16 cellular contexts compared by ENCODE assay signal in the genomic region with DNA sequence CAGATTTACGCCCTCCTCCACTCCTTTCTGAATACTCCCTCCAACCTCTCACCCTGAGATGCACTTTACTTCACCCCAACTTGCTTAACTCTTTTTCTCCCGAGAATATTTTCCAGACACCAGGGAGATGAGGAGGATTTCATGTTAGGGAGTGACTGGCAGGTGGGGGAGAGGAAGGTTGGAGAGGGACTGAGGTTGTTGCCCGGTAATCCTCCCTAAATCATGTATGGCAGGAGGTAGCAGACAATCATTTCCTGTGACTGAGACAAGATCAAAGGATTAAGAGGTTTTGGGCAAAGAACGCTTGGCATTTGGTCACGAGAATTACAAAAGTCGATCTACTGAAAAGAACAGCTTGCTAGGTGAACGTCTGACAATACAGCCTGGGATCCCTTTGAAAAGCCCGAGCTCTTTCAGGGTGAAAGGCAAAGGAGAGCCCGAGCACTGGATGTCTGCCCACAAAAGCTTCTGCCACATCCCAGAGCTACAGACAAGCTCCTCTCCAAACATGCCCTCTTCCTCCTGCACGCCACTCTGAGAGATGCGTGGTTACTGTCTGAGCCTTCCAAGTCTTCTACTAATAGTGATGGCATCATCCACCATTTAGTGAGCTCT.
"Had no signal": no experiment of that assay in that cellular context is flagged by ENCODE, and none has a peak within 500 bp of the region (broad histone marks: within the 10 kb centered on the region; RNA-seq: fewer than 3 reads in every experiment).

No MANE protein-coding gene starts in this region.

- H3K4me3 ChIP-seq: ascending aorta, cardiac muscle cell, coronary artery, lower lobe of right lung, pancreas, skin epidermis, tibial nerve, uterus had no signal

- H3K27me3 ChIP-seq: ascending aorta, cardiac muscle cell, pancreas, tibial nerve, uterus had no signal

- H3K27ac Mint-ChIP-seq: activated naive CD4-positive, alpha-beta T cell treated with anti-CD3 and anti-CD28 coated beads for 36 hours had no signal

- DNase-seq: activated CD4-positive, CD25-positive, alpha-beta regulatory T cell; activated naive CD4-positive, alpha-beta T cell treated with anti-CD3 and anti-CD28 coated beads for 36 hours; activated T-cell treated with anti-CD3 and anti-CD28 coated beads for 4 hours; foreskin fibroblast; glutamatergic neuron; lower lobe of right lung; pancreas; stimulated activated CD4-positive, alpha-beta T cell treated with anti-CD3 and anti-CD28 coated beads, Interleukin-15, amount 100 ng/mL, for 24 hours; stimulated activated CD4-positive, alpha-beta T cell treated with anti-CD3 and anti-CD28 coated beads, Interleukin-4, amount 100 ng/mL, for 1 hour; stimulated activated naive CD4-positive, alpha-beta T cell; uterus had no signal

- H3K4me1 ChIP-seq: ascending aorta, lower lobe of right lung, pancreas, tibial nerve, uterus had no signal

- H3K36me3 ChIP-seq: ascending aorta, cardiac muscle cell, lower lobe of right lung, pancreas, tibial nerve, uterus had no signal

- H3K9me3 ChIP-seq: ascending aorta, lower lobe of right lung, pancreas, tibial nerve, uterus had no signal

- H3K27ac ChIP-seq: ascending aorta, cardiac muscle cell, coronary artery, lower lobe of right lung, pancreas, skin epidermis, tibial nerve, uterus had no signal

- H3K4me3 Mint-ChIP-seq: activated naive CD4-positive, alpha-beta T cell treated with anti-CD3 and anti-CD28 coated beads for 36 hours had no signal

- H3K9me3 Mint-ChIP-seq: activated naive CD4-positive, alpha-beta T cell treated with anti-CD3 and anti-CD28 coated beads for 36 hours had no signal

- ATAC-seq: lower lobe of right lung, pancreas had no signal
